ENCODE assay signal across 9 cellular contexts in the genomic region with DNA sequence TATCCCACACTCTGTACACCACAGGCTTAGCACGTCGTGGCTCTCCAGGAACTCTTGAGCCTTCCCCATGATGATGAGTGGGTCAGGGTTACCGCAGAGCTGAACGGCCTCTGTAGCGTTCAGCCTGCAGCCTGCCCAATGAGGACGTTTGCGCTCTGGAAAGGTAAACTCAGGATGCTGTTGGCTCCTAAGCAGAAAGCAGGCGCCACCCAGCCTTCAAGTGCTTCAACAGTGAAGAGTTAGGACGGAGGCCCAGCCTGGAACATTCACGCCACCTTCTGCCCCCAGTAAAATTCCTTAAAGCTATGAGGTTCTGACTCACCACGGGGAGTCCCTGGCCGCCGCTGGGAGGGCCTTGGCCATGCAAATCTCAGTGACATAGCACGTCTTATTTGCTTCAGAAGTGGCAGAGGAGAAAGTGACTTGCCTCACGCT.
DNase-seq lines count a peak whose midpoint lies in the region; FAIRE-seq and TF ChIP-seq lines count a peak whose summit lies in the region.
"Had no signal": no experiment of that assay in that cellular context is flagged by ENCODE, and none has a peak within 500 bp of the region (broad histone marks: within the 10 kb centered on the region; RNA-seq: fewer than 3 reads in every experiment).

No MANE protein-coding gene starts in this region.

- intact Hi-C loops in colonic mucosa (cut with DNase I) = no loop called here

- no peak overlapping the region for H3K4ac ChIP-seq in H9 (ENCODE audit: low read depth, low read length)

- H3K36me3 Mint-ChIP-seq in H9 (ENCODE audit: insufficient read depth in 1 of 3, low read depth in 3 of 3) (peaks cover 18 to 38% (median 25%) of the 10 kb centered on the region in 3 experiments), astrocyte (ENCODE audit: low read depth, unreplicated experiment) (peaks cover 7% of the 10 kb centered on the region)

- H3K9me3 Mint-ChIP-seq in H9 = peaks cover 5 to 6% of the 10 kb centered on the region in 2 experiments; a peak in 2 of 5 replicates
- H3K9me3 Mint-ChIP-seq in astrocyte (ENCODE audit: unreplicated experiment) = no peaks in the 10 kb centered on the region

- H2BK20ac ChIP-seq in H9 (ENCODE audit: low read depth, low read length, poor library complexity, severe bottlenecking) = no peak overlapping the region

- no peaks in the 10 kb centered on the region for H3K4me1 ChIP-seq in H9 (ENCODE audit: insufficient read depth, low read length)
- H3K4me1 ChIP-seq in astrocyte (ENCODE audit: insufficient read depth, low read length) = peaks cover 22% of the 10 kb centered on the region
- peaks cover 8% of the 10 kb centered on the region for H3K4me1 ChIP-seq in colonic mucosa
- H3K4me1 ChIP-seq in suprapubic skin = peaks cover 9% of the 10 kb centered on the region

- no peak overlapping the region for H2BK120ac ChIP-seq in H9 (ENCODE audit: low read depth, low read length, poor library complexity, severe bottlenecking)

- no peak overlapping the region for H2BK12ac ChIP-seq in H9 (ENCODE audit: insufficient read length, low read depth, low read length)

- H4K8ac ChIP-seq in H9 (replicated peaks; ENCODE audit: insufficient read length, low read depth, low read length) = no peak overlapping the region

- no peak overlapping the region for H3K4me3 Mint-ChIP-seq in H9
- H3K4me3 Mint-ChIP-seq in astrocyte (ENCODE audit: unreplicated experiment) = no peak overlapping the region

- no peak overlapping the region for H2AFZ ChIP-seq in H9 (ENCODE audit: low read length)
- H2AFZ ChIP-seq in astrocyte (ENCODE audit: low read depth, low read length) = peak overlapping the region; percentile 64

- peaks cover 29 to 32% of the 10 kb centered on the region in 2 experiments for H3K4me1 Mint-ChIP-seq in H9
- peaks cover 25% of the 10 kb centered on the region for H3K4me1 Mint-ChIP-seq in astrocyte (ENCODE audit: low read depth, unreplicated experiment)

- H2AK5ac ChIP-seq in H9 (ENCODE audit: insufficient read length, low read length) = no peak overlapping the region

- H2BK5ac ChIP-seq in H9 (ENCODE audit: insufficient read length, low read length) = no peak overlapping the region

- H3K18ac ChIP-seq in H9 (ENCODE audit: insufficient read length, low read depth, low read length) = no peak overlapping the region

- H3K4me3 ChIP-seq in astrocyte (ENCODE audit: insufficient read depth, low read depth, low read length) (no peak overlapping the region), colonic mucosa (no peak overlapping the region), suprapubic skin (no peak overlapping the region)
- H3K4me3 ChIP-seq: pancreas had no signal

- H3K79me2 ChIP-seq in H9 (ENCODE audit: insufficient read depth, low read length) = no peaks in the 10 kb centered on the region
- no peaks in the 10 kb centered on the region for H3K79me2 ChIP-seq in astrocyte (ENCODE audit: insufficient read depth, low read length)

- no peaks in the 10 kb centered on the region for H3K79me1 ChIP-seq in H9 (ENCODE audit: insufficient read depth, low read depth, low read length, poor library complexity, severe bottlenecking)

- TF ChIP-seq EP300 in suprapubic skin (IDR thresholded peaks at IDR 0.05) = no peak

- H3K27me3 Mint-ChIP-seq in H9 (ENCODE audit: low read depth) (no peaks in the 10 kb centered on the region; the same call in 1 of the 2 replicates), astrocyte (ENCODE audit: low read depth, unreplicated experiment) (no peaks in the 10 kb centered on the region)

- peak overlapping the region; percentile 73 to 95 (median 85) for H3K27ac Mint-ChIP-seq in H9
- H3K27ac Mint-ChIP-seq in astrocyte (ENCODE audit: unreplicated experiment) = peak overlapping the region; percentile 94

- H3T11ph ChIP-seq in H9 (ENCODE audit: low read length) = no peak overlapping the region

- no peak for TF ChIP-seq POLR2A in suprapubic skin (IDR thresholded peaks at IDR 0.05)

- no peak for FAIRE-seq in astrocyte (lab: Jason Lieb, UNC)
- FAIRE-seq: pancreas had no signal

- H3K27me3 ChIP-seq in H9 (ENCODE audit: insufficient read depth, low read length) = no peaks in the 10 kb centered on the region
- H3K27me3 ChIP-seq in astrocyte (ENCODE audit: insufficient read depth, low read length) = no peaks in the 10 kb centered on the region
- H3K27me3 ChIP-seq in colonic mucosa = no peaks in the 10 kb centered on the region
- H3K27me3 ChIP-seq in suprapubic skin = no peaks in the 10 kb centered on the region
- H3K27me3 ChIP-seq: pancreas had no signal

- H3K9me3 ChIP-seq in H9 (ENCODE audit: control insufficient read depth, low read depth, low read length) (no peaks in the 10 kb centered on the region), astrocyte (ENCODE audit: insufficient read depth, low read depth, low read length) (no peaks in the 10 kb centered on the region), colonic mucosa (no peaks in the 10 kb centered on the region), suprapubic skin (no peaks in the 10 kb centered on the region)
- H3K9me3 ChIP-seq: pancreas had no signal

- H4K5ac ChIP-seq in H9 (ENCODE audit: insufficient read length, low read depth, low read length) = no peak overlapping the region

- WGBS in H9 (ENCODE audit: extremely low coverage, insufficient read length, low lambda C conversion rate) = no CpG with 5 or more reads among the region's 15 CpGs
- WGBS in suprapubic skin = 69% methylated on average over 10 of the region's 15 CpGs

- H3K23ac ChIP-seq in H9 (ENCODE audit: insufficient read length, low read depth, low read length) = no peak overlapping the region

- no peak overlapping the region for H3K56ac ChIP-seq in H9 (ENCODE audit: insufficient read length, low read depth, low read length)

- no peaks in the 10 kb centered on the region for H3K23me2 ChIP-seq in H9 (ENCODE audit: insufficient read length, low read depth, low read length, poor library complexity, severe bottlenecking)

- peak overlapping the region; percentile 32; the same call in 1 of the 2 replicates for H3K14ac ChIP-seq in H9 (ENCODE audit: insufficient read depth, low read length)

- H3K9ac ChIP-seq in H9 (ENCODE audit: extremely low read depth, insufficient read length, low read length) = no peak overlapping the region
- H3K9ac ChIP-seq in astrocyte (ENCODE audit: low read length) = peak overlapping the region; percentile 58
- no peak overlapping the region for H3K9ac ChIP-seq in colonic mucosa (ENCODE audit: low read depth in 2 of 2, low read length in 2 of 2)

- H3K4me2 ChIP-seq in H9 (ENCODE audit: insufficient read depth, insufficient read length, low read length) (no peak overlapping the region), astrocyte (ENCODE audit: low read length) (peak overlapping the region; percentile 68)

- no peak overlapping the region for H4K91ac ChIP-seq in H9 (ENCODE audit: insufficient read length, low read depth, low read length)

- H3K27ac ChIP-seq in H9 (ENCODE audit: insufficient read length, low read depth, low read length) (no peak overlapping the region), astrocyte (ENCODE audit: low read depth, low read length) (peak overlapping the region; percentile 74), colonic mucosa (no peak overlapping the region), suprapubic skin (no peak overlapping the region)
- H3K27ac ChIP-seq: pancreas had no signal

- H2BK15ac ChIP-seq in H9 (ENCODE audit: low read depth, low read length) = no peak overlapping the region

- no peaks in the 10 kb centered on the region for H3K36me3 ChIP-seq in astrocyte (ENCODE audit: insufficient read depth, low read length)
- no peaks in the 10 kb centered on the region for H3K36me3 ChIP-seq in colonic mucosa
- H3K36me3 ChIP-seq in suprapubic skin = peaks cover 3% of the 10 kb centered on the region
- H3K36me3 ChIP-seq: pancreas had no signal

- DNase-seq in AG08396 (ENCODE audit: low spot score) (peak; percentile 88), H9 (peak; percentile 87), astrocyte (ENCODE audit: low read depth) (peak; percentile 89), kidney glomerular epithelial cell (lab: John Stamatoyannopoulos, UW) (peak; percentile 76), NCI-H345 (lab: John Stamatoyannopoulos, UW) (no peak), colonic mucosa (no peak), suprapubic skin (ENCODE audit: low spot score in 2 of 2) (no peak), COLO668 (lab: John Stamatoyannopoulos, UW; ENCODE audit: unreplicated experiment) (no peak)
- DNase-seq: pancreas had no signal

- H4K20me1 ChIP-seq in H9 (ENCODE audit: control insufficient read depth, insufficient read depth, insufficient read length) (no peaks in the 10 kb centered on the region), astrocyte (ENCODE audit: insufficient read depth, low read length) (no peaks in the 10 kb centered on the region)

- TF ChIP-seq CTCF in H9 (conservative IDR thresholded peaks at IDR 0.05) (0 out of 3 replicates have a peak, but pooled peaks have one; percentile 17), astrocyte (IDR thresholded peaks at IDR 0.05; ENCODE audit: insufficient read depth, low read depth, low read length) (no peak), colonic mucosa (IDR thresholded peaks at IDR 0.05) (no peak), suprapubic skin (IDR thresholded peaks at IDR 0.05) (no peak)

Comparison
In these comparisons a context has a peak if more than half of its experiments do, and no peak if none do; other contexts are left out.
1. DNase-seq: peak in AG08396 (single experiment), H9 (single experiment), astrocyte (single experiment) and kidney glomerular epithelial cell (single experiment); none in NCI-H345 (single experiment), colonic mucosa (single experiment), suprapubic skin (0 of 2) and COLO668 (single experiment).